In the genomic region with DNA sequence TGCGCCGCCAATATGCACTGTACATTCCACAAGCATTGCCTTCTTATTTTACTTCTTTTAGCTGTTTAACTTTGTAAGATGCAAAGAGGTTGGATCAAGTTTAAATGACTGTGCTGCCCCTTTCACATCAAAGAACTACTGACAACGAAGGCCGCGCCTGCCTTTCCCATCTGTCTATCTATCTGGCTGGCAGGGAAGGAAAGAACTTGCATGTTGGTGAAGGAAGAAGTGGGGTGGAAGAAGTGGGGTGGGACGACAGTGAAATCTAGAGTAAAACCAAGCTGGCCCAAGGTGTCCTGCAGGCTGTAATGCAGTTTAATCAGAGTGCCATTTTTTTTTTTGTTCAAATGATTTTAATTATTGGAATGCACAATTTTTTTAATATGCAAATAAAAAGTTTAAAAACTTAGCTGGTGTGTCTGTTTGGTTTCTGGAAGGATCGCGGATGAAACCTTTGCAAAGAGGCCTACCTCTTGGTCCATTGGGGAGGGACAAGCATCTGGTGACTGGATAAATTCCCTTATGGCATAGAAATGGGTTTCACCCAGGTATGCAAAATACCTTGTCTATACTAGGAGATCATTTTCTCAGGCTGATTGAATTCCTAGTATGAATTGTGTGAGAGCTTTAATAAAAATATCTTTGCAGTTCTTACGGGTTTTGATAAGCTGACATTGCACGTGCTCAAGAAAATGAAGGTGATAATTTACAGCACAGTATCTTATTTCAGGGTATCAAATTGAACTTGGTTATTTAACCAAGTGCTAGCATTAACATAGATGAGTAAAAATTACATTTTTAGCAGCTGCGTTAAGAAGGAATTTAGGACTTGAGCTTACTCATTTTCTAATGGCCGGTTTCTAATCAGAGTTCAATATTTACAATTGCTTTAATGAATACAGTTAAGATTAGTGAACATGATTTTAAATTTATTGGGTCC, we compare ENCODE assay signal across 1 cellular context.
TF ChIP-seq lines count a peak whose summit lies in the region.

No MANE protein-coding gene starts in this region.

TF ChIP-seq in H1, 55 proteins besides CTCF, POLR2A, EP300 and RAD21:
- TF ChIP-seq TAF7 (optimal IDR thresholded peaks at IDR 0.05; ENCODE audit: borderline replicate concordance, low read depth, low read length): peak; percentile 66
- 0 out of 2 replicates have a peak, but pooled peaks have one; percentile 5 for TF ChIP-seq CHD1 (IDR thresholded peaks at IDR 0.05; ENCODE audit: low read depth, low read length)
- peak; percentile 70; the same call in 1 of the 2 replicates for TF ChIP-seq POLR2AphosphoS5 (IDR thresholded peaks at IDR 0.05; ENCODE audit: low read depth, low read length)
